12 cellular contexts compared by ENCODE assay signal in genomic region chr3:177443469-177443868, GRCh38.
A peak's percentile ranks its signal among the peaks of the same experiment; 100 is the strongest.
DNase-seq lines count a peak whose midpoint lies in the region; ATAC-seq, FAIRE-seq and TF ChIP-seq lines count a peak whose summit lies in the region.
"Had no signal": no experiment of that assay in that cellular context is flagged by ENCODE, and none has a peak within 500 bp of the region (broad histone marks: within the 10 kb centered on the region; RNA-seq: fewer than 3 reads in every experiment).

No MANE protein-coding gene starts in this region.

- peak; percentile 93 for FAIRE-seq in H54 (lab: Jason Lieb, UNC)

- TF ChIP-seq POLR2A in H54 (IDR thresholded peaks at IDR 0.05; ENCODE audit: low read depth, low read length) (no peak), prostate gland (IDR thresholded peaks at IDR 0.05) (no peak)

- no peak for ATAC-seq in activated CD8-positive, alpha-beta T cell treated with anti-CD3 and anti-CD28 coated beads for 36 hours
- ATAC-seq in HG02884 (IDR thresholded peaks at IDR 0.05; ENCODE audit: unreplicated experiment) = no peak

- TF ChIP-seq CTCF in prostate gland (IDR thresholded peaks at IDR 0.05) = no peak
- TF ChIP-seq CTCF in activated CD8-positive, alpha-beta T cell treated with anti-CD3 and anti-CD28 coated beads for 36 hours (IDR thresholded peaks at IDR 0.05) = no peak

- no peaks in the 10 kb centered on the region for H3K36me3 Mint-ChIP-seq in activated CD8-positive, alpha-beta T cell treated with anti-CD3 and anti-CD28 coated beads for 36 hours (ENCODE audit: low read depth)

- H3K4me1 ChIP-seq in prostate gland (replicated peaks) = no peaks in the 10 kb centered on the region

- peak overlapping the region; percentile 16; the same call in 1 of the 2 replicates for H3K27ac ChIP-seq in SK-N-MC
- peak overlapping the region; percentile 57 to 66 for H3K27ac ChIP-seq in prostate gland
- H3K27ac ChIP-seq: VCaP had no signal

- H3K27ac Mint-ChIP-seq in activated CD8-positive, alpha-beta T cell treated with anti-CD3 and anti-CD28 coated beads for 36 hours = no peak overlapping the region

- H3K9me3 Mint-ChIP-seq in activated CD8-positive, alpha-beta T cell treated with anti-CD3 and anti-CD28 coated beads for 36 hours = no peaks in the 10 kb centered on the region

- peak; percentile 44 for DNase-seq in H54 (ENCODE audit: insufficient read length, low spot score)
- DNase-seq in SK-N-MC (ENCODE audit: low read depth, low spot score) = peak; percentile 44
- DNase-seq in fibroblast of gingiva (ENCODE audit: low read depth) = peak; percentile 41
- DNase-seq in prostate gland (ENCODE audit: low spot score) = peak; percentile 56
- DNase-seq in superior temporal gyrus (ENCODE audit: extremely low spot score) = no peak
- DNase-seq in activated CD8-positive, alpha-beta T cell treated with anti-CD3 and anti-CD28 coated beads for 36 hours = no peak
- no peak for DNase-seq in NCI-H187 (lab: John Stamatoyannopoulos, UW)
- DNase-seq: activated naive CD4-positive, alpha-beta T cell treated with anti-CD3 and anti-CD28 coated beads, Interleukin-2, amount 50 U/mL, for 16 hours; KBM-7; NCI-H748 treated with DMSO at 0.1 percent for 48 hours had no signal

- CTCF ChIA-PET in activated CD8-positive, alpha-beta T cell treated with anti-CD3 and anti-CD28 coated beads for 36 hours (lab: Charles Lee) = interaction anchor here (1.1 kb wide), 1 partner anchor 12 kb away, joined by 3 read pairs; no protein-coding TSS in a partner anchor

- H3K4me3 Mint-ChIP-seq in activated CD8-positive, alpha-beta T cell treated with anti-CD3 and anti-CD28 coated beads for 36 hours = no peak overlapping the region

- no peak overlapping the region for H3K4me3 ChIP-seq in SK-N-MC
- H3K4me3 ChIP-seq in prostate gland = no peak overlapping the region

- WGBS in prostate gland = 17% methylated on average over 3 of the region's 3 CpGs

- H3K4me1 Mint-ChIP-seq in activated CD8-positive, alpha-beta T cell treated with anti-CD3 and anti-CD28 coated beads for 36 hours (ENCODE audit: low read depth) = peaks cover 4% of the 10 kb centered on the region

- H3K9ac ChIP-seq in SK-N-MC (ENCODE audit: insufficient read length) = no peak overlapping the region

- no peaks in the 10 kb centered on the region for H3K36me3 ChIP-seq in SK-N-MC (ENCODE audit: insufficient read depth, low read length)
- H3K36me3 ChIP-seq in prostate gland = no peaks in the 10 kb centered on the region

- H3K27me3 ChIP-seq in prostate gland (replicated peaks; ENCODE audit: insufficient read depth) = no peaks in the 10 kb centered on the region

- POLR2A ChIA-PET in activated CD8-positive, alpha-beta T cell treated with anti-CD3 and anti-CD28 coated beads for 36 hours (lab: Charles Lee) = no interaction called here

- intact Hi-C loops in prostate gland (cut with DNase I) = loop anchor here (5.0 to 10.0 kb wide), 3 partner anchors 81 to 246 kb away; partner anchors contain the start of gene TBL1XR1
- intact Hi-C loops in activated CD8-positive, alpha-beta T cell treated with anti-CD3 and anti-CD28 coated beads for 36 hours (cut with micrococcal nuclease) = no loop called here

- H3K9me3 ChIP-seq in SK-N-MC (ENCODE audit: low read depth, low read length) (no peaks in the 10 kb centered on the region), prostate gland (no peaks in the 10 kb centered on the region)

- no peaks in the 10 kb centered on the region for H3K27me3 Mint-ChIP-seq in activated CD8-positive, alpha-beta T cell treated with anti-CD3 and anti-CD28 coated beads for 36 hours

Comparison
In these comparisons a context has a peak if more than half of its experiments do, and no peak if none do; other contexts are left out.
1. DNase-seq: peak in H54 (single experiment), SK-N-MC (single experiment), fibroblast of gingiva (single experiment) and prostate gland (single experiment); none in superior temporal gyrus (single experiment), activated CD8-positive, alpha-beta T cell treated with anti-CD3 and anti-CD28 coated beads for 36 hours (single experiment) and NCI-H187 (0 of 2).